23 cellular contexts compared by ENCODE assay signal in genomic region chr12:108584456-108585065, GRCh38. TPM values are rescaled to one million over a fixed set of nuclear protein-coding genes. Genes with fewer than 3 reads are reported as not detected.
DNase-seq lines count a peak whose midpoint lies in the region; ATAC-seq and TF ChIP-seq lines count a peak whose summit lies in the region.
"Had no signal": no experiment of that assay in that cellular context is flagged by ENCODE, and none has a peak within 500 bp of the region (broad histone marks: within the 10 kb centered on the region; RNA-seq: fewer than 3 reads in every experiment).

No MANE protein-coding gene starts in this region.

- DNase-seq in SJCRH30: no peak
- DNase-seq in T-cell: no peak
- DNase-seq in G401 (ENCODE audit: low spot score): no peak
- DNase-seq: BE2C; CD4-positive, alpha-beta T cell; COR-L47; DMS 273 treated with DMSO at 0.1 percent for 48 hours; DND-41; KG1; NCI-H1092; NCI-H1436; NCI-H1930; NCI-H510A; PC-9; SHP77 treated with DMSO at 0.1 percent for 48 hours had no signal

- no peaks in the 10 kb centered on the region for H3K27me3 ChIP-seq in SJCRH30
- H3K27me3 ChIP-seq: BE2C had no signal

- no peak overlapping the region for H3K4me3 ChIP-seq in SJCRH30
- H3K4me3 ChIP-seq: GM23338, HAP-1, PC-9 had no signal

- H3K9me3 ChIP-seq in SJCRH30 (replicated peaks): no peaks in the 10 kb centered on the region
- H3K9me3 ChIP-seq: BE2C, HAP-1 had no signal

- TF ChIP-seq CTCF in brain (conservative IDR thresholded peaks at IDR 0.05) (no peak), nephron (IDR thresholded peaks at IDR 0.05; ENCODE audit: unreplicated experiment in 3 of 3) (no peak)

- POLR2A ChIA-PET in T-cell (lab: Charles Lee): no interaction called here

- H3K27ac Mint-ChIP-seq in brain: peak overlapping the region in 3 of 5 experiments; percentile 0 to 90 (median 69)
- H3K27ac Mint-ChIP-seq in nephron: peak overlapping the region; percentile 67 to 87 (median 77)
- peak overlapping the region; percentile 3 for H3K27ac Mint-ChIP-seq in stimulated activated memory B cell treated with anti-CD40 and anti-IgM and Interleukin-4, amounts not matched to agents 10 μg/mL and 1 μg/mL and 100 μg/mL, for 72 hours
- no peak overlapping the region for H3K27ac Mint-ChIP-seq in T-cell
- H3K27ac Mint-ChIP-seq: CD4-positive, alpha-beta T cell; GM23338 had no signal

- CTCF ChIA-PET in T-cell (lab: Charles Lee): no interaction called here

- no peak overlapping the region for H3K4me3 Mint-ChIP-seq in brain
- H3K4me3 Mint-ChIP-seq in nephron: peak overlapping the region in 1 of 3 experiments; percentile 22
- no peak overlapping the region for H3K4me3 Mint-ChIP-seq in stimulated activated memory B cell treated with anti-CD40 and anti-IgM and Interleukin-4, amounts not matched to agents 10 μg/mL and 1 μg/mL and 100 μg/mL, for 72 hours
- H3K4me3 Mint-ChIP-seq in T-cell: no peak overlapping the region
- H3K4me3 Mint-ChIP-seq: CD4-positive, alpha-beta T cell; GM23338 had no signal

- H3K4me1 ChIP-seq in SJCRH30: peaks cover 52% of the 10 kb centered on the region
- H3K4me1 ChIP-seq: HAP-1 had no signal

- in situ Hi-C loops in G401 (cut with HindIII; ENCODE audit: low sequenced_read_pairs): no loop called here

- peaks cover 35% of the 10 kb centered on the region for H3K4me1 Mint-ChIP-seq in brain
- H3K4me1 Mint-ChIP-seq in nephron: peaks cover 66% of the 10 kb centered on the region
- H3K4me1 Mint-ChIP-seq in stimulated activated memory B cell treated with anti-CD40 and anti-IgM and Interleukin-4, amounts not matched to agents 10 μg/mL and 1 μg/mL and 100 μg/mL, for 72 hours: peaks cover 11% of the 10 kb centered on the region
- H3K4me1 Mint-ChIP-seq in T-cell: peaks cover 0 to under 1% (median under 1%) of the 10 kb centered on the region in 3 donors

- ATAC-seq in stimulated activated memory B cell treated with anti-CD40 and anti-IgM and Interleukin-4, amounts not matched to agents 10 μg/mL and 1 μg/mL and 100 μg/mL, for 72 hours: no peak
- no peak for ATAC-seq in T-cell (replicated peaks in 1 of 4)
- no peak for ATAC-seq in GM21360 (IDR thresholded peaks at IDR 0.05; ENCODE audit: unreplicated experiment)
- ATAC-seq: GM23338 had no signal

- peak overlapping the region; percentile 83 for H3K27ac ChIP-seq in SJCRH30
- H3K27ac ChIP-seq: PC-9, RWPE1 had no signal

- H3K36me3 ChIP-seq in SJCRH30: no peaks in the 10 kb centered on the region
- H3K36me3 ChIP-seq: BE2C, HAP-1 had no signal

- H3K36me3 Mint-ChIP-seq in brain (no peaks in the 10 kb centered on the region), nephron (ENCODE audit: low read depth) (no peaks in the 10 kb centered on the region), T-cell (no peaks in the 10 kb centered on the region)
- H3K36me3 Mint-ChIP-seq in stimulated activated memory B cell treated with anti-CD40 and anti-IgM and Interleukin-4, amounts not matched to agents 10 μg/mL and 1 μg/mL and 100 μg/mL, for 72 hours: no peaks in the 10 kb centered on the region

- H3K27me3 Mint-ChIP-seq in brain: peaks cover 5% of the 10 kb centered on the region
- H3K27me3 Mint-ChIP-seq in nephron (ENCODE audit: low read depth): no peaks in the 10 kb centered on the region
- H3K27me3 Mint-ChIP-seq in stimulated activated memory B cell treated with anti-CD40 and anti-IgM and Interleukin-4, amounts not matched to agents 10 μg/mL and 1 μg/mL and 100 μg/mL, for 72 hours: peaks cover 18% of the 10 kb centered on the region
- H3K27me3 Mint-ChIP-seq in T-cell: no peaks in the 10 kb centered on the region
- H3K27me3 Mint-ChIP-seq: CD4-positive, alpha-beta T cell had no signal

- H3K9me3 Mint-ChIP-seq in brain (peaks cover 0 to 2% (median 0%) of the 10 kb centered on the region in 5 experiments), nephron (no peaks in the 10 kb centered on the region), T-cell (no peaks in the 10 kb centered on the region)
- H3K9me3 Mint-ChIP-seq in stimulated activated memory B cell treated with anti-CD40 and anti-IgM and Interleukin-4, amounts not matched to agents 10 μg/mL and 1 μg/mL and 100 μg/mL, for 72 hours: no peaks in the 10 kb centered on the region
- H3K9me3 Mint-ChIP-seq: CD4-positive, alpha-beta T cell; GM23338 had no signal

RNA-seq across cellular contexts. Expression of gene TMEM119, which starts 13.3 kb away (rescaled TPM):
- total RNA-seq in SJCRH30 (2014; rRNA removed; shearing (Covaris generic)): 19.1 TPM in 2 replicates
- 4.6 TPM for polyA plus RNA-seq in brain (ENCODE audit: insufficient read depth, low read depth, low replicate concordance)
- 1 to 10 TPM in 2 of 5 donors, under 1 TPM in 3; 0.13 to 3.9 (median 0.98) TPM for total RNA-seq in T-cell
- total RNA-seq in G401 (2014; rRNA removed; shearing (Covaris generic)): 0.58 and 7.3 TPM in 2 replicates
- total RNA-seq: A673, PC-9 had no signal

RNA-seq across cellular contexts. Expression of gene ISCU, which starts 22.2 kb away (rescaled TPM):
- 65.0 and 70.1 TPM in 2 replicates for total RNA-seq in SJCRH30 (2014; rRNA removed; shearing (Covaris generic))
- 108 TPM for polyA plus RNA-seq in brain (ENCODE audit: insufficient read depth, low read depth, low replicate concordance)
- total RNA-seq in T-cell: 100 to 1,000 TPM; 108 to 190 (median 130) TPM
- total RNA-seq in G401 (2014; rRNA removed; shearing (Covaris generic)): 157 and 159 TPM in 2 replicates

RNA-seq across cellular contexts. Expression of gene SART3, which starts 23.6 kb away (rescaled TPM):
- total RNA-seq in SJCRH30 (2014; rRNA removed; shearing (Covaris generic)): 101 and 104 TPM in 2 replicates
- polyA plus RNA-seq in brain (ENCODE audit: insufficient read depth, low read depth, low replicate concordance): 36.6 TPM
- total RNA-seq in T-cell: 100 to 1,000 TPM in 1 of 5 donors, 10 to 100 TPM in 4; 76.3 to 107 (median 84.9) TPM
- 61.3 and 72.8 TPM in 2 replicates for total RNA-seq in G401 (2014; rRNA removed; shearing (Covaris generic))

RNA-seq across cellular contexts. Expression of gene SELPLG, which starts 49.1 kb away (rescaled TPM):
- 0.15 and 0.32 TPM in 2 replicates for total RNA-seq in SJCRH30 (2014; rRNA removed; shearing (Covaris generic))
- 8.1 TPM for polyA plus RNA-seq in brain (ENCODE audit: insufficient read depth, low read depth, low replicate concordance)
- 100 to 1,000 TPM; 102 to 220 (median 215) TPM for total RNA-seq in T-cell
- 0.74 and 1.1 TPM in 2 replicates for total RNA-seq in G401 (2014; rRNA removed; shearing (Covaris generic))

Comparison
In these comparisons a context has a peak if more than half of its experiments do, and no peak if none do; other contexts are left out.
1. H3K27ac Mint-ChIP-seq: peak in brain (3 of 5), nephron (3 of 3) and stimulated activated memory B cell treated with anti-CD40 and anti-IgM and Interleukin-4, amounts not matched to agents 10 μg/mL and 1 μg/mL and 100 μg/mL, for 72 hours (single experiment); none in T-cell (0 of 2).